ENCODE assay signal across 20 cellular contexts in the genomic region with DNA sequence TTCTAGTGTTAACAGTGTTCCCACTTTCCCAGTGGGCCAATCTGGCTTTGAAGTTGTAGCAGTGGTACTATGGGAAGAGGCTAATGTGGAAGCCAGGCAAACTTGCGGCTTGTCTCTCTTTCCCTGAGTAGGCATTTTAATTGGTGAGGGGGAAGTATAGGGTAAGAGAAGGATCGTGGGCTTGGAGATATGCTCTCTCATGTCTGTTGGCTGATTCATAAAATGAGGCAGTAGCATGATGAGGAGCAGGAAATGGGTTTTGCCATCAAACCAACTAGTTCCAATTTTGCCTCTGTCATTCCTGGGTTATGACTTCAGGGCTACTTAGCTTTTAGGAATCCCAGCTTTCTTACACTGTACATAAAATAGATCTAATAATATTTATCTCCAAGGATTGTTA. TPM values are rescaled to one million over a fixed set of nuclear protein-coding genes. Genes with fewer than 3 reads are reported as not detected.
A peak's percentile ranks its signal among the peaks of the same experiment; 100 is the strongest.
DNase-seq lines count a peak whose midpoint lies in the region; ATAC-seq and TF ChIP-seq lines count a peak whose summit lies in the region.
"Had no signal": no experiment of that assay in that cellular context is flagged by ENCODE, and none has a peak within 500 bp of the region (broad histone marks: within the 10 kb centered on the region; RNA-seq: fewer than 3 reads in every experiment).

No MANE protein-coding gene starts in this region.

- H3K27me3 ChIP-seq in RWPE2 (ENCODE audit: insufficient read depth, poor library complexity, severe bottlenecking), result no peaks in the 10 kb centered on the region
- no peaks in the 10 kb centered on the region for H3K27me3 ChIP-seq in fibroblast of lung (ENCODE audit: control insufficient read depth, insufficient read depth, low read length)
- peaks cover 37% of the 10 kb centered on the region for H3K27me3 ChIP-seq in PC-3 (ENCODE audit: low read length)
- H3K27me3 ChIP-seq: BLaER1 treated with 17β-estradiol and CSF1 and Interleukin-3, amounts not matched to agents 10 nM and 100 nM; testis had no signal

- POLR2A ChIA-PET in PC-3 (lab: Charles Lee; ENCODE audit: unreplicated experiment), result no interaction called here

- ATAC-seq in RWPE2 (ENCODE audit: low read depth), result peak; percentile 35; the same call in 1 of the 3 replicates
- ATAC-seq in PC-3, result no peak
- ATAC-seq in HG03432 (IDR thresholded peaks at IDR 0.05; ENCODE audit: unreplicated experiment), result no peak
- ATAC-seq in esophagus mucosa, result no peak
- ATAC-seq: activated CD4-positive, alpha-beta T cell treated with anti-CD3 and anti-CD28 coated beads for 36 hours; HCT116; naive thymus-derived CD8-positive, alpha-beta T cell had no signal

- H3K4me1 ChIP-seq in RWPE2 (ENCODE audit: insufficient read depth, poor library complexity, severe bottlenecking), result no peaks in the 10 kb centered on the region
- peaks cover 2% of the 10 kb centered on the region for H3K4me1 ChIP-seq in fibroblast of lung (ENCODE audit: control insufficient read depth, extremely low read depth, insufficient read depth, low read length)
- H3K4me1 ChIP-seq in PC-3 (ENCODE audit: insufficient read depth, low read length), result no peaks in the 10 kb centered on the region
- H3K4me1 ChIP-seq: testis had no signal

- intact Hi-C loops in PC-3 (cut with micrococcal nuclease), result loop anchor here (2.0 kb wide), 1 partner anchor 32 kb away; no protein-coding TSS in a partner anchor

- no peak overlapping the region for H3K27ac ChIP-seq in RWPE2 (ENCODE audit: poor library complexity, severe bottlenecking)
- peak overlapping the region; percentile 57 for H3K27ac ChIP-seq in fibroblast of lung (ENCODE audit: insufficient read depth, low read length)
- no peak overlapping the region for H3K27ac ChIP-seq in PC-3 (ENCODE audit: low read length)
- H3K27ac ChIP-seq: BLaER1 treated with 17β-estradiol and CSF1 and Interleukin-3, amounts not matched to agents 10 nM and 100 nM; testis had no signal

- H3K9ac ChIP-seq in fibroblast of lung (ENCODE audit: insufficient read depth, low read length) (no peak overlapping the region), PC-3 (ENCODE audit: low read length) (no peak overlapping the region)
- H3K9ac ChIP-seq: BLaER1 treated with 17β-estradiol and CSF1 and Interleukin-3, amounts not matched to agents 10 nM and 100 nM had no signal

- H3K4me3 ChIP-seq in RWPE2 (ENCODE audit: severe bottlenecking), result no peak overlapping the region
- no peak overlapping the region for H3K4me3 ChIP-seq in fibroblast of lung (replicated peaks in 1 of 4; ENCODE audit: control extremely low read depth in 1 of 4, insufficient read depth in 1 of 4, low read depth in 3 of 4, low read length in 4 of 4)
- no peak overlapping the region for H3K4me3 ChIP-seq in skeletal muscle cell (ENCODE audit: low read depth, low read length)
- H3K4me3 ChIP-seq in PC-3 (ENCODE audit: low read length), result no peak overlapping the region
- H3K4me3 ChIP-seq: BLaER1 treated with 17β-estradiol and CSF1 and Interleukin-3, amounts not matched to agents 10 nM and 100 nM; lung; testis had no signal

- H3K4me2 ChIP-seq in fibroblast of lung (ENCODE audit: extremely low read depth, insufficient read depth, low read length) (peak overlapping the region; percentile 48), PC-3 (ENCODE audit: low read length) (no peak overlapping the region)

- H3K9me3 ChIP-seq in RWPE2 (ENCODE audit: severe bottlenecking) (no peaks in the 10 kb centered on the region), fibroblast of lung (ENCODE audit: control insufficient read depth, insufficient read depth, low read depth, low read length) (no peaks in the 10 kb centered on the region), PC-3 (ENCODE audit: low read length) (no peaks in the 10 kb centered on the region)
- H3K9me3 ChIP-seq: testis had no signal

- H4K20me1 ChIP-seq in fibroblast of lung (ENCODE audit: control insufficient read depth, extremely low read depth, insufficient read depth, low read length), result no peaks in the 10 kb centered on the region
- H4K20me1 ChIP-seq in PC-3 (ENCODE audit: low read length), result no peaks in the 10 kb centered on the region
- H4K20me1 ChIP-seq: BLaER1 treated with 17β-estradiol and CSF1 and Interleukin-3, amounts not matched to agents 10 nM and 100 nM had no signal

- H3K9me2 ChIP-seq in PC-3 (replicated peaks; ENCODE audit: low read length), result no peaks in the 10 kb centered on the region

- TF ChIP-seq CTCF in RWPE2 (IDR thresholded peaks at IDR 0.05; ENCODE audit: poor library complexity, severe bottlenecking) (no peak), fibroblast of lung (conservative IDR thresholded peaks at IDR 0.05 in 1 of 2, IDR thresholded peaks at IDR 0.05 in 1 of 2; ENCODE audit: low read depth in 1 of 2, low read length in 2 of 2) (no peak), PC-3 (conservative IDR thresholded peaks at IDR 0.05; ENCODE audit: low read depth, low read length) (no peak)

- H3K36me3 ChIP-seq in RWPE2 (ENCODE audit: low read depth) (no peaks in the 10 kb centered on the region), fibroblast of lung (ENCODE audit: control insufficient read depth, insufficient read depth, low read length) (no peaks in the 10 kb centered on the region), PC-3 (ENCODE audit: low read depth, low read length) (no peaks in the 10 kb centered on the region)
- H3K36me3 ChIP-seq: BLaER1 treated with 17β-estradiol and CSF1 and Interleukin-3, amounts not matched to agents 10 nM and 100 nM had no signal

- H3F3A ChIP-seq in PC-3 (ENCODE audit: low read length, unreplicated experiment), result no peaks in the 10 kb centered on the region

- H2AFZ ChIP-seq in fibroblast of lung (ENCODE audit: low read length), result peak overlapping the region; percentile 42
- no peak overlapping the region for H2AFZ ChIP-seq in PC-3 (ENCODE audit: low read length)

- DNase-seq in EL, result peak; percentile 90
- no peak for DNase-seq in RWPE2 (ENCODE audit: low spot score)
- peak; percentile 17 to 78 for DNase-seq in fibroblast of lung (ENCODE audit: low read depth in 2 of 2)
- peak; percentile 56 for DNase-seq in skeletal muscle cell (ENCODE audit: low read depth)
- DNase-seq in PC-3, result no peak
- no peak for DNase-seq in stimulated activated naive CD4-positive, alpha-beta T cell treated with Interleukin-2 at 50 U/mL for 16 hours (lab: John Stamatoyannopoulos, UW)
- DNase-seq: activated CD4-positive, alpha-beta T cell treated with anti-CD3 and anti-CD28 coated beads for 36 hours; activated gamma-delta T cell treated with Interleukin-2 at 50 U/mL for 16 hours; glutamatergic neuron; naive thymus-derived CD8-positive, alpha-beta T cell; NCI-H187; posterior cingulate gyrus; testis had no signal

- H3K79me2 ChIP-seq in fibroblast of lung (ENCODE audit: control insufficient read depth, insufficient read depth, low read length) (no peaks in the 10 kb centered on the region), PC-3 (ENCODE audit: low read length) (no peaks in the 10 kb centered on the region)

- CTCF ChIA-PET in PC-3 (lab: Charles Lee), result no interaction called here

- no TSS peak for BruUV-seq in PC-3 (replicated peaks; lab: Mats Ljungman, UMichigan)

RNA-seq across cellular contexts. Expression of a gene that starts 12.1 kb away (rescaled TPM):
- not detected in 2 replicates for total RNA-seq in fibroblast of lung
- polyA plus RNA-seq in fibroblast of lung, result not detected in 2 replicates
- polyA plus RNA-seq in fibroblast of lung (2012), result not detected in 2 replicates
- polyA minus RNA-seq in fibroblast of lung (ENCODE audit: low replicate concordance), result not detected in 2 replicates
- total RNA-seq in PC-3 (2014; rRNA removed), result not detected in 2 replicates
- total RNA-seq in esophagus mucosa, result not detected
- total RNA-seq: activated CD4-positive, alpha-beta T cell treated with anti-CD3 and anti-CD28 coated beads for 36 hours; naive thymus-derived CD8-positive, alpha-beta T cell; NCI-H460; SK-MEL-5; testis had no signal
- polyA plus RNA-seq: naive thymus-derived CD8-positive, alpha-beta T cell had no signal

RNA-seq across cellular contexts. Expression of a gene that starts 47.5 kb away (rescaled TPM):
- total RNA-seq in fibroblast of lung, result not detected in 2 replicates
- not detected in 2 replicates for polyA plus RNA-seq in fibroblast of lung
- not detected in 2 replicates for polyA plus RNA-seq in fibroblast of lung (2012)
- polyA minus RNA-seq in fibroblast of lung (ENCODE audit: low replicate concordance), result not detected in 2 replicates
- not detected in 2 replicates for total RNA-seq in PC-3 (2014; rRNA removed)
- 0.36 TPM for total RNA-seq in esophagus mucosa
- total RNA-seq: activated CD4-positive, alpha-beta T cell treated with anti-CD3 and anti-CD28 coated beads for 36 hours; naive thymus-derived CD8-positive, alpha-beta T cell; NCI-H460; SK-MEL-5 had no signal
- polyA plus RNA-seq: naive thymus-derived CD8-positive, alpha-beta T cell had no signal

Comparison
In these comparisons a context has a peak if more than half of its experiments do, and no peak if none do; other contexts are left out.
1. DNase-seq: peak in EL (single experiment), fibroblast of lung (2 of 2) and skeletal muscle cell (single experiment); none in RWPE2 (single experiment), PC-3 (single experiment) and stimulated activated naive CD4-positive, alpha-beta T cell treated with Interleukin-2 at 50 U/mL for 16 hours (single experiment).